ENCODE assay signal across 1 cellular context in the genomic region with DNA sequence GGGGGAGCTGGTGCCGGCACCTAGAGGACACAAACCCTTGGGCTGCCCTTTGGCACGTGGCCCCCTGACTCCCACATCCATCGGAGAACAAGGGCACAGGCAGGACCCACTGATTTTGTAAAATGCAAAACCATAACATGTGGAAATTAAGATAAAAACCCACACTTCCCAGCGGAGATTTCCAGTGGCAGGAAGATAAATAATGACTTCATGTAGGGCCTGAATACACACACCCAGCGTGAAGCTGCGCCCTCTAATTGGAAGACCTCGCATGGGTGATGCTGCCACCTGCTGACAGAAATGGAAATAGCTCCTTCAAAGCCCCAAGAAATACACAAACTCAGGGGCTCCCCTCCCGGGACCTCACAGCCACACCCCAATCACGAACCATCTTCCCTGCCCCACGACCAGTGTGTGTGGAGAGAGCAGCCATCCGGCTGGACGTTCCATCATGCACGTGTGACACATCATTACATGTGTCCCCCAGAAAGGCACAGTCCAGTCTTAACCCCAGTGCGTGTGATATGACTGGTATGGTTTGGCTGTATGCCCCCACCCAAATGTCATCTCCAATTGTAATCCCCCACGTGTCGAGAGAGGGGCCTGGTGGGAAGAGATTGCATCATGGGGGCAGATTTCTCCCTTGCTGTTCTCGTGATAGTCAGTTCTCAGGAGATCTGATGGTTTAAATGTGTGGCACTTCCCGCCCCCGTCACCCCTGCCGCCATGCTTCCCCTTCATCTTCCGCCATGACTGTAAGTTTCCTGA.
A peak's percentile ranks its signal among the peaks of the same experiment; 100 is the strongest.
TF ChIP-seq lines count a peak whose summit lies in the region.

No MANE protein-coding gene starts in this region.

TF ChIP-seq in HEK293, 187 proteins besides CTCF, POLR2A, EP300 and RAD21 (continued from another document and continues in another):
- TF ChIP-seq, protein P1, sequence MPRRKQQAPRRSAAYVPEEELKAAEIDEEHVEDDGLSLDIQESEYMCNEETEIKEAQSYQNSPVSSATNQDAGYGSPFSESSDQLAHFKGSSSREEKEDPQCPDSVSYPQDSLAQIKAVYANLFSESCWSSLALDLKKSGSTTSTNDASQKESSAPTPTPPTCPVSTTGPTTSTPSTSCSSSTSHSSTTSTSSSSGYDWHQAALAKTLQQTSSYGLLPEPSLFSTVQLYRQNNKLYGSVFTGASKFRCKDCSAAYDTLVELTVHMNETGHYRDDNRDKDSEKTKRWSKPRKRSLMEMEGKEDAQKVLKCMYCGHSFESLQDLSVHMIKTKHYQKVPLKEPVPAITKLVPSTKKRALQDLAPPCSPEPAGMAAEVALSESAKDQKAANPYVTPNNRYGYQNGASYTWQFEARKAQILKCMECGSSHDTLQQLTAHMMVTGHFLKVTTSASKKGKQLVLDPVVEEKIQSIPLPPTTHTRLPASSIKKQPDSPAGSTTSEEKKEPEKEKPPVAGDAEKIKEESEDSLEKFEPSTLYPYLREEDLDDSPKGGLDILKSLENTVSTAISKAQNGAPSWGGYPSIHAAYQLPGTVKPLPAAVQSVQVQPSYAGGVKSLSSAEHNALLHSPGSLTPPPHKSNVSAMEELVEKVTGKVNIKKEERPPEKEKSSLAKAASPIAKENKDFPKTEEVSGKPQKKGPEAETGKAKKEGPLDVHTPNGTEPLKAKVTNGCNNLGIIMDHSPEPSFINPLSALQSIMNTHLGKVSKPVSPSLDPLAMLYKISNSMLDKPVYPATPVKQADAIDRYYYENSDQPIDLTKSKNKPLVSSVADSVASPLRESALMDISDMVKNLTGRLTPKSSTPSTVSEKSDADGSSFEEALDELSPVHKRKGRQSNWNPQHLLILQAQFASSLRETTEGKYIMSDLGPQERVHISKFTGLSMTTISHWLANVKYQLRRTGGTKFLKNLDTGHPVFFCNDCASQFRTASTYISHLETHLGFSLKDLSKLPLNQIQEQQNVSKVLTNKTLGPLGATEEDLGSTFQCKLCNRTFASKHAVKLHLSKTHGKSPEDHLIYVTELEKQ (tag by site-specific recombination; IDR thresholded peaks at IDR 0.05; ENCODE audit: borderline replicate concordance): no peak
- TF ChIP-seq TRIM28 (IDR thresholded peaks at IDR 0.05; ENCODE audit: borderline replicate concordance, low read length): no peak
- TF ChIP-seq ZNF24 (tag by site-specific recombination; IDR thresholded peaks at IDR 0.05): no peak
- no peak for TF ChIP-seq ZNF677 (tag by site-specific recombination; IDR thresholded peaks at IDR 0.05)
- TF ChIP-seq REPIN1 (tag by site-specific recombination; IDR thresholded peaks at IDR 0.05; ENCODE audit: low read depth): no peak
- TF ChIP-seq ZNF174 (tag by site-specific recombination; IDR thresholded peaks at IDR 0.05): no peak
- no peak for TF ChIP-seq ZNF211 (tag by site-specific recombination; IDR thresholded peaks at IDR 0.05; ENCODE audit: low read depth)
- no peak for TF ChIP-seq HOXD13 (CRISPR knock-in tag; IDR thresholded peaks at IDR 0.05; ENCODE audit: borderline replicate concordance)
- no peak for TF ChIP-seq ZNF530 (tag by site-specific recombination; IDR thresholded peaks at IDR 0.05; ENCODE audit: low read depth)
- TF ChIP-seq ZNF768 (tag by site-specific recombination; IDR thresholded peaks at IDR 0.05): no peak
- no peak for TF ChIP-seq ZNF510 (tag by site-specific recombination; IDR thresholded peaks at IDR 0.05; ENCODE audit: insufficient replicate concordance)
- TF ChIP-seq, protein P2, sequence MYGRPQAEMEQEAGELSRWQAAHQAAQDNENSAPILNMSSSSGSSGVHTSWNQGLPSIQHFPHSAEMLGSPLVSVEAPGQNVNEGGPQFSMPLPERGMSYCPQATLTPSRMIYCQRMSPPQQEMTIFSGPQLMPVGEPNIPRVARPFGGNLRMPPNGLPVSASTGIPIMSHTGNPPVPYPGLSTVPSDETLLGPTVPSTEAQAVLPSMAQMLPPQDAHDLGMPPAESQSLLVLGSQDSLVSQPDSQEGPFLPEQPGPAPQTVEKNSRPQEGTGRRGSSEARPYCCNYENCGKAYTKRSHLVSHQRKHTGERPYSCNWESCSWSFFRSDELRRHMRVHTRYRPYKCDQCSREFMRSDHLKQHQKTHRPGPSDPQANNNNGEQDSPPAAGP (tag by site-specific recombination; IDR thresholded peaks at IDR 0.05): 0 out of 2 replicates have a peak, but pooled peaks have one; percentile 17
- no peak for TF ChIP-seq ZNF239 (tag by site-specific recombination; IDR thresholded peaks at IDR 0.05)
- TF ChIP-seq ZNF302 (tag by site-specific recombination; IDR thresholded peaks at IDR 0.05; ENCODE audit: low read depth): no peak
- TF ChIP-seq ZNF664 (tag by site-specific recombination; IDR thresholded peaks at IDR 0.05): no peak
- no peak for TF ChIP-seq ZNF548 (tag by site-specific recombination; IDR thresholded peaks at IDR 0.05)
- TF ChIP-seq ZNF341 (tag by site-specific recombination; IDR thresholded peaks at IDR 0.05; ENCODE audit: low read depth): no peak
- no peak for TF ChIP-seq ZNF274 (IDR thresholded peaks at IDR 0.05; ENCODE audit: low read length)
- no peak for TF ChIP-seq ZNF274 (tag by site-specific recombination; IDR thresholded peaks at IDR 0.05; ENCODE audit: borderline replicate concordance)
- no peak for TF ChIP-seq KLF7 (tag by site-specific recombination; IDR thresholded peaks at IDR 0.05; ENCODE audit: borderline replicate concordance)
- peak; percentile 81 for TF ChIP-seq ZIC2 (tag by site-specific recombination; IDR thresholded peaks at IDR 0.05)
- no peak for TF ChIP-seq ZNF169 (tag by site-specific recombination; IDR thresholded peaks at IDR 0.05)
- TF ChIP-seq SP2 (tag by site-specific recombination; IDR thresholded peaks at IDR 0.05): no peak
- 0 out of 2 replicates have a peak, but pooled peaks have one; percentile 46 for TF ChIP-seq ZNF561 (tag by site-specific recombination; IDR thresholded peaks at IDR 0.05; ENCODE audit: borderline replicate concordance)
- no peak for TF ChIP-seq ZNF324 (tag by site-specific recombination; IDR thresholded peaks at IDR 0.05)
- TF ChIP-seq ZNF521 (tag by site-specific recombination; IDR thresholded peaks at IDR 0.05): no peak
- TF ChIP-seq KLF1 (tag by site-specific recombination; IDR thresholded peaks at IDR 0.05): no peak
- no peak for TF ChIP-seq ZNF843 (tag by site-specific recombination; IDR thresholded peaks at IDR 0.05)
- TF ChIP-seq KLF9 (tag by site-specific recombination; IDR thresholded peaks at IDR 0.05; ENCODE audit: low read depth): no peak; the same call in 1 of the 2 replicates
- TF ChIP-seq ZNF555 (tag by site-specific recombination; conservative IDR thresholded peaks at IDR 0.05): no peak
- no peak for TF ChIP-seq ZBTB20 (tag by site-specific recombination; IDR thresholded peaks at IDR 0.05)
- no peak for TF ChIP-seq ZNF23 (tag by site-specific recombination; IDR thresholded peaks at IDR 0.05; ENCODE audit: borderline replicate concordance)
- TF ChIP-seq, protein P3, sequence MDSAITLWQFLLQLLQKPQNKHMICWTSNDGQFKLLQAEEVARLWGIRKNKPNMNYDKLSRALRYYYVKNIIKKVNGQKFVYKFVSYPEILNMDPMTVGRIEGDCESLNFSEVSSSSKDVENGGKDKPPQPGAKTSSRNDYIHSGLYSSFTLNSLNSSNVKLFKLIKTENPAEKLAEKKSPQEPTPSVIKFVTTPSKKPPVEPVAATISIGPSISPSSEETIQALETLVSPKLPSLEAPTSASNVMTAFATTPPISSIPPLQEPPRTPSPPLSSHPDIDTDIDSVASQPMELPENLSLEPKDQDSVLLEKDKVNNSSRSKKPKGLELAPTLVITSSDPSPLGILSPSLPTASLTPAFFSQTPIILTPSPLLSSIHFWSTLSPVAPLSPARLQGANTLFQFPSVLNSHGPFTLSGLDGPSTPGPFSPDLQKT (IDR thresholded peaks at IDR 0.05; ENCODE audit: borderline replicate concordance, low read depth, low read length): no peak
- no peak for TF ChIP-seq GLI2 (tag by site-specific recombination; IDR thresholded peaks at IDR 0.05; ENCODE audit: borderline replicate concordance, low read depth)
- TF ChIP-seq FEZF1 (tag by site-specific recombination; IDR thresholded peaks at IDR 0.05): no peak
- TF ChIP-seq, protein P4, sequence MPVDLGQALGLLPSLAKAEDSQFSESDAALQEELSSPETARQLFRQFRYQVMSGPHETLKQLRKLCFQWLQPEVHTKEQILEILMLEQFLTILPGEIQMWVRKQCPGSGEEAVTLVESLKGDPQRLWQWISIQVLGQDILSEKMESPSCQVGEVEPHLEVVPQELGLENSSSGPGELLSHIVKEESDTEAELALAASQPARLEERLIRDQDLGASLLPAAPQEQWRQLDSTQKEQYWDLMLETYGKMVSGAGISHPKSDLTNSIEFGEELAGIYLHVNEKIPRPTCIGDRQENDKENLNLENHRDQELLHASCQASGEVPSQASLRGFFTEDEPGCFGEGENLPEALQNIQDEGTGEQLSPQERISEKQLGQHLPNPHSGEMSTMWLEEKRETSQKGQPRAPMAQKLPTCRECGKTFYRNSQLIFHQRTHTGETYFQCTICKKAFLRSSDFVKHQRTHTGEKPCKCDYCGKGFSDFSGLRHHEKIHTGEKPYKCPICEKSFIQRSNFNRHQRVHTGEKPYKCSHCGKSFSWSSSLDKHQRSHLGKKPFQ (tag by site-specific recombination; IDR thresholded peaks at IDR 0.05): no peak
- TF ChIP-seq ZNF707 (tag by site-specific recombination; IDR thresholded peaks at IDR 0.05): no peak
- TF ChIP-seq, protein P5, sequence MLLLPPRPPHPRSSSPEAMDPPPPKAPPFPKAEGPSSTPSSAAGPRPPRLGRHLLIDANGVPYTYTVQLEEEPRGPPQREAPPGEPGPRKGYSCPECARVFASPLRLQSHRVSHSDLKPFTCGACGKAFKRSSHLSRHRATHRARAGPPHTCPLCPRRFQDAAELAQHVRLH (tag by site-specific recombination; IDR thresholded peaks at IDR 0.05): no peak
- TF ChIP-seq ZNF48 (tag by site-specific recombination; IDR thresholded peaks at IDR 0.05): no peak
- TF ChIP-seq ZNF335 (tag by site-specific recombination; conservative IDR thresholded peaks at IDR 0.05): peak; percentile 76
- TF ChIP-seq ZNF501 (tag by site-specific recombination; IDR thresholded peaks at IDR 0.05): no peak
- TF ChIP-seq ZNF658 (tag by site-specific recombination; IDR thresholded peaks at IDR 0.05): no peak
- TF ChIP-seq, protein P6, sequence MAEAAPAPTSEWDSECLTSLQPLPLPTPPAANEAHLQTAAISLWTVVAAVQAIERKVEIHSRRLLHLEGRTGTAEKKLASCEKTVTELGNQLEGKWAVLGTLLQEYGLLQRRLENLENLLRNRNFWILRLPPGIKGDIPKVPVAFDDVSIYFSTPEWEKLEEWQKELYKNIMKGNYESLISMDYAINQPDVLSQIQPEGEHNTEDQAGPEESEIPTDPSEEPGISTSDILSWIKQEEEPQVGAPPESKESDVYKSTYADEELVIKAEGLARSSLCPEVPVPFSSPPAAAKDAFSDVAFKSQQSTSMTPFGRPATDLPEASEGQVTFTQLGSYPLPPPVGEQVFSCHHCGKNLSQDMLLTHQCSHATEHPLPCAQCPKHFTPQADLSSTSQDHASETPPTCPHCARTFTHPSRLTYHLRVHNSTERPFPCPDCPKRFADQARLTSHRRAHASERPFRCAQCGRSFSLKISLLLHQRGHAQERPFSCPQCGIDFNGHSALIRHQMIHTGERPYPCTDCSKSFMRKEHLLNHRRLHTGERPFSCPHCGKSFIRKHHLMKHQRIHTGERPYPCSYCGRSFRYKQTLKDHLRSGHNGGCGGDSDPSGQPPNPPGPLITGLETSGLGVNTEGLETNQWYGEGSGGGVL (tag by site-specific recombination; IDR thresholded peaks at IDR 0.05): no peak
- no peak for TF ChIP-seq ZNF157 (tag by site-specific recombination; IDR thresholded peaks at IDR 0.05)
- TF ChIP-seq, protein P7, sequence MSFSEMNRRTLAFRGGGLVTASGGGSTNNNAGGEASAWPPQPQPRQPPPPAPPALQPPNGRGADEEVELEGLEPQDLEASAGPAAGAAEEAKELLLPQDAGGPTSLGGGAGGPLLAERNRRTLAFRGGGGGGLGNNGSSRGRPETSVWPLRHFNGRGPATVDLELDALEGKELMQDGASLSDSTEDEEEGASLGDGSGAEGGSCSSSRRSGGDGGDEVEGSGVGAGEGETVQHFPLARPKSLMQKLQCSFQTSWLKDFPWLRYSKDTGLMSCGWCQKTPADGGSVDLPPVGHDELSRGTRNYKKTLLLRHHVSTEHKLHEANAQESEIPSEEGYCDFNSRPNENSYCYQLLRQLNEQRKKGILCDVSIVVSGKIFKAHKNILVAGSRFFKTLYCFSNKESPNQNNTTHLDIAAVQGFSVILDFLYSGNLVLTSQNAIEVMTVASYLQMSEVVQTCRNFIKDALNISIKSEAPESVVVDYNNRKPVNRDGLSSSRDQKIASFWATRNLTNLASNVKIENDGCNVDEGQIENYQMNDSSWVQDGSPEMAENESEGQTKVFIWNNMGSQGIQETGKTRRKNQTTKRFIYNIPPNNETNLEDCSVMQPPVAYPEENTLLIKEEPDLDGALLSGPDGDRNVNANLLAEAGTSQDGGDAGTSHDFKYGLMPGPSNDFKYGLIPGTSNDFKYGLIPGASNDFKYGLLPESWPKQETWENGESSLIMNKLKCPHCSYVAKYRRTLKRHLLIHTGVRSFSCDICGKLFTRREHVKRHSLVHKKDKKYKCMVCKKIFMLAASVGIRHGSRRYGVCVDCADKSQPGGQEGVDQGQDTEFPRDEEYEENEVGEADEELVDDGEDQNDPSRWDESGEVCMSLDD (tag by site-specific recombination; IDR thresholded peaks at IDR 0.05): 0 out of 2 replicates have a peak, but pooled peaks have one; percentile 70
- TF ChIP-seq ZNF114 (tag by site-specific recombination; IDR thresholded peaks at IDR 0.05): no peak
- TF ChIP-seq, protein P8, sequence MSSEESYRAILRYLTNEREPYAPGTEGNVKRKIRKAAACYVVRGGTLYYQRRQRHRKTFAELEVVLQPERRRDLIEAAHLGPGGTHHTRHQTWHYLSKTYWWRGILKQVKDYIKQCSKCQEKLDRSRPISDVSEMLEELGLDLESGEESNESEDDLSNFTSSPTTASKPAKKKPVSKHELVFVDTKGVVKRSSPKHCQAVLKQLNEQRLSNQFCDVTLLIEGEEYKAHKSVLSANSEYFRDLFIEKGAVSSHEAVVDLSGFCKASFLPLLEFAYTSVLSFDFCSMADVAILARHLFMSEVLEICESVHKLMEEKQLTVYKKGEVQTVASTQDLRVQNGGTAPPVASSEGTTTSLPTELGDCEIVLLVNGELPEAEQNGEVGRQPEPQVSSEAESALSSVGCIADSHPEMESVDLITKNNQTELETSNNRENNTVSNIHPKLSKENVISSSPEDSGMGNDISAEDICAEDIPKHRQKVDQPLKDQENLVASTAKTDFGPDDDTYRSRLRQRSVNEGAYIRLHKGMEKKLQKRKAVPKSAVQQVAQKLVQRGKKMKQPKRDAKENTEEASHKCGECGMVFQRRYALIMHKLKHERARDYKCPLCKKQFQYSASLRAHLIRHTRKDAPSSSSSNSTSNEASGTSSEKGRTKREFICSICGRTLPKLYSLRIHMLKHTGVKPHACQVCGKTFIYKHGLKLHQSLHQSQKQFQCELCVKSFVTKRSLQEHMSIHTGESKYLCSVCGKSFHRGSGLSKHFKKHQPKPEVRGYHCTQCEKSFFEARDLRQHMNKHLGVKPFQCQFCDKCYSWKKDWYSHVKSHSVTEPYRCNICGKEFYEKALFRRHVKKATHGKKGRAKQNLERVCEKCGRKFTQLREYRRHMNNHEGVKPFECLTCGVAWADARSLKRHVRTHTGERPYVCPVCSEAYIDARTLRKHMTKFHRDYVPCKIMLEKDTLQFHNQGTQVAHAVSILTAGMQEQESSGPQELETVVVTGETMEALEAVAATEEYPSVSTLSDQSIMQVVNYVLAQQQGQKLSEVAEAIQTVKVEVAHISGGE (tag by site-specific recombination; conservative IDR thresholded peaks at IDR 0.05; ENCODE audit: low read depth): no peak
